In genomic region chr15:90539789-90540188, GRCh38 we compare ENCODE assay signal across 18 cellular contexts. TPM values are rescaled to one million over a fixed set of nuclear protein-coding genes. Genes with fewer than 3 reads are reported as not detected.
DNase-seq lines count a peak whose midpoint lies in the region; ATAC-seq lines count a peak whose summit lies in the region.
"Had no signal": no experiment of that assay in that cellular context is flagged by ENCODE, and none has a peak within 500 bp of the region (broad histone marks: within the 10 kb centered on the region; RNA-seq: fewer than 3 reads in every experiment).

No MANE protein-coding gene starts in this region.

- H3K4me1 ChIP-seq in CD4-positive, CD25-positive, alpha-beta regulatory T cell (ENCODE audit: control insufficient read depth, insufficient read depth, low read length, poor library complexity, severe bottlenecking), result peaks cover 47% of the 10 kb centered on the region

- H3K27ac Mint-ChIP-seq in CD4-positive, CD25-positive, alpha-beta regulatory T cell, result peak overlapping the region; percentile 96 to 98 (median 97)
- peak overlapping the region; percentile 98 for H3K27ac Mint-ChIP-seq in T-helper 2 cell treated with Interferon-gamma antibody and Interleukin-4, amounts not matched to agents 5 μg/mL and 100 μg/mL, for 36 hours
- H3K27ac Mint-ChIP-seq in natural killer cell treated with Interleukin-12 subunit alpha and Interleukin-12 subunit beta and Interleukin-15 and Interleukin-18, amount 100 ng/mL, for 72 hours, result peak overlapping the region in 1 of 2 donors; percentile 86

- peaks cover 8% of the 10 kb centered on the region for H3K36me3 ChIP-seq in CD4-positive, CD25-positive, alpha-beta regulatory T cell (ENCODE audit: control insufficient read depth, insufficient read depth, low read length)
- H3K36me3 ChIP-seq: transverse colon had no signal

- ATAC-seq in CD4-positive, CD25-positive, alpha-beta regulatory T cell (ENCODE audit: low read depth in 2 of 2), result peak; percentile 75 to 89
- ATAC-seq in natural killer cell treated with Interleukin-12 subunit alpha and Interleukin-12 subunit beta and Interleukin-15 and Interleukin-18, amount 100 ng/mL, for 72 hours, result no peak
- ATAC-seq: SK-N-SH treated with all-trans-retinoic acid at 6 μM for 48 hours had no signal

- peaks cover 30% of the 10 kb centered on the region for H3K36me3 Mint-ChIP-seq in CD4-positive, CD25-positive, alpha-beta regulatory T cell
- peaks cover 55% of the 10 kb centered on the region for H3K36me3 Mint-ChIP-seq in T-helper 2 cell treated with Interferon-gamma antibody and Interleukin-4, amounts not matched to agents 5 μg/mL and 100 μg/mL, for 36 hours (ENCODE audit: low read depth)
- peaks cover 6% of the 10 kb centered on the region for H3K36me3 Mint-ChIP-seq in natural killer cell treated with Interleukin-12 subunit alpha and Interleukin-12 subunit beta and Interleukin-15 and Interleukin-18, amount 100 ng/mL, for 72 hours

- no peaks in the 10 kb centered on the region for H3K9me3 Mint-ChIP-seq in CD4-positive, CD25-positive, alpha-beta regulatory T cell
- H3K9me3 Mint-ChIP-seq in T-helper 2 cell treated with Interferon-gamma antibody and Interleukin-4, amounts not matched to agents 5 μg/mL and 100 μg/mL, for 36 hours, result no peaks in the 10 kb centered on the region
- H3K9me3 Mint-ChIP-seq in natural killer cell treated with Interleukin-12 subunit alpha and Interleukin-12 subunit beta and Interleukin-15 and Interleukin-18, amount 100 ng/mL, for 72 hours, result no peaks in the 10 kb centered on the region

- H3K4me1 Mint-ChIP-seq in CD4-positive, CD25-positive, alpha-beta regulatory T cell, result peaks cover 17 to 89% (median 70%) of the 10 kb centered on the region in 4 donors
- peaks cover 65% of the 10 kb centered on the region for H3K4me1 Mint-ChIP-seq in T-helper 2 cell treated with Interferon-gamma antibody and Interleukin-4, amounts not matched to agents 5 μg/mL and 100 μg/mL, for 36 hours (ENCODE audit: low read depth)
- peaks cover 21 to 31% of the 10 kb centered on the region in 2 donors for H3K4me1 Mint-ChIP-seq in natural killer cell treated with Interleukin-12 subunit alpha and Interleukin-12 subunit beta and Interleukin-15 and Interleukin-18, amount 100 ng/mL, for 72 hours (ENCODE audit: low read depth in 2 of 2)

- no peaks in the 10 kb centered on the region for H3K27me3 Mint-ChIP-seq in CD4-positive, CD25-positive, alpha-beta regulatory T cell
- no peaks in the 10 kb centered on the region for H3K27me3 Mint-ChIP-seq in T-helper 2 cell treated with Interferon-gamma antibody and Interleukin-4, amounts not matched to agents 5 μg/mL and 100 μg/mL, for 36 hours (ENCODE audit: low read depth)
- no peaks in the 10 kb centered on the region for H3K27me3 Mint-ChIP-seq in natural killer cell treated with Interleukin-12 subunit alpha and Interleukin-12 subunit beta and Interleukin-15 and Interleukin-18, amount 100 ng/mL, for 72 hours

- peak overlapping the region; percentile 85 for H3K4me3 ChIP-seq in CD4-positive, CD25-positive, alpha-beta regulatory T cell (ENCODE audit: low read depth, low read length)
- H3K4me3 ChIP-seq: esophagus squamous epithelium, transverse colon had no signal

- H3K9me3 ChIP-seq in CD4-positive, CD25-positive, alpha-beta regulatory T cell (ENCODE audit: control insufficient read depth in 2 of 2, low read length in 2 of 2), result no peaks in the 10 kb centered on the region
- H3K9me3 ChIP-seq: Caco-2, esophagus squamous epithelium, transverse colon had no signal

- peak overlapping the region; percentile 84 to 92 (median 89) for H3K4me3 Mint-ChIP-seq in CD4-positive, CD25-positive, alpha-beta regulatory T cell
- peak overlapping the region; percentile 92 for H3K4me3 Mint-ChIP-seq in T-helper 2 cell treated with Interferon-gamma antibody and Interleukin-4, amounts not matched to agents 5 μg/mL and 100 μg/mL, for 36 hours
- peak overlapping the region; percentile 61 for H3K4me3 Mint-ChIP-seq in natural killer cell treated with Interleukin-12 subunit alpha and Interleukin-12 subunit beta and Interleukin-15 and Interleukin-18, amount 100 ng/mL, for 72 hours

- no peaks in the 10 kb centered on the region for H3K27me3 ChIP-seq in CD4-positive, CD25-positive, alpha-beta regulatory T cell (ENCODE audit: control insufficient read depth, insufficient read depth, low read length)
- H3K27me3 ChIP-seq: esophagus squamous epithelium, transverse colon had no signal

- DNase-seq in CD4-positive, CD25-positive, alpha-beta regulatory T cell, result peak; percentile 5 to 86 (median 63)
- DNase-seq in T-helper 2 cell treated with Interferon-gamma antibody and Interleukin-4, amounts not matched to agents 5 μg/mL and 100 μg/mL, for 36 hours (ENCODE audit: low spot score), result peak; percentile 41
- peak; percentile 57 for DNase-seq in activated naive CD4-positive, alpha-beta T cell treated with anti-CD3 and anti-CD28 coated beads, Interleukin-2, amount 50 U/mL, for 16 hours
- no peak for DNase-seq in natural killer cell treated with Interleukin-12 subunit alpha and Interleukin-12 subunit beta and Interleukin-15 and Interleukin-18, amount 100 ng/mL, for 72 hours (ENCODE audit: low spot score)
- DNase-seq in putamen (ENCODE audit: low spot score) (no peak), HPDE6-E6E7 (ENCODE audit: extremely low spot score) (no peak), cerebellar cortex (ENCODE audit: low spot score) (no peak), UCSD-AML1 (lab: John Stamatoyannopoulos, UW; ENCODE audit: unreplicated experiment) (no peak)
- DNase-seq: Caco-2, dermis blood vessel endothelial cell, esophagus squamous epithelium, GDM1, midbrain, NCI-H510A treated with DMSO at 0.1 percent for 48 hours, small intestine, transverse colon had no signal

- H3K27ac ChIP-seq in CD4-positive, CD25-positive, alpha-beta regulatory T cell (ENCODE audit: insufficient read depth, low read length, poor library complexity, severe bottlenecking), result peak overlapping the region; percentile 79
- H3K27ac ChIP-seq: esophagus squamous epithelium, HL-60 had no signal

RNA-seq across cellular contexts. Expression of gene CRTC3, which starts 10.1 kb away (rescaled TPM):
- 110 TPM for total RNA-seq in CD4-positive, CD25-positive, alpha-beta regulatory T cell
- polyA plus RNA-seq in CD4-positive, CD25-positive, alpha-beta regulatory T cell, result 10 to 100 TPM; 27.5 to 31.9 (median 31.1) TPM
- total RNA-seq in natural killer cell treated with Interleukin-12 subunit alpha and Interleukin-12 subunit beta and Interleukin-15 and Interleukin-18, amount 100 ng/mL, for 72 hours, result 10 to 100 TPM; 44.1 to 69.4 TPM

Comparison
In these comparisons a context has a peak if more than half of its experiments do, and no peak if none do; other contexts are left out.
1. ATAC-seq: peak in CD4-positive, CD25-positive, alpha-beta regulatory T cell (2 of 2); none in natural killer cell treated with Interleukin-12 subunit alpha and Interleukin-12 subunit beta and Interleukin-15 and Interleukin-18, amount 100 ng/mL, for 72 hours (0 of 2).
2. DNase-seq: peak in CD4-positive, CD25-positive, alpha-beta regulatory T cell (3 of 3), T-helper 2 cell treated with Interferon-gamma antibody and Interleukin-4, amounts not matched to agents 5 μg/mL and 100 μg/mL, for 36 hours (single experiment) and activated naive CD4-positive, alpha-beta T cell treated with anti-CD3 and anti-CD28 coated beads, Interleukin-2, amount 50 U/mL, for 16 hours (single experiment); none in natural killer cell treated with Interleukin-12 subunit alpha and Interleukin-12 subunit beta and Interleukin-15 and Interleukin-18, amount 100 ng/mL, for 72 hours (single experiment), putamen (single experiment), HPDE6-E6E7 (single experiment), cerebellar cortex (single experiment) and UCSD-AML1 (single experiment).
3. Peak in every context shown above with its lines, with median percentiles within 50 percentile points of each other: H3K4me3 Mint-ChIP-seq.